ENCODE assay signal across 8 cellular contexts in the genomic region with DNA sequence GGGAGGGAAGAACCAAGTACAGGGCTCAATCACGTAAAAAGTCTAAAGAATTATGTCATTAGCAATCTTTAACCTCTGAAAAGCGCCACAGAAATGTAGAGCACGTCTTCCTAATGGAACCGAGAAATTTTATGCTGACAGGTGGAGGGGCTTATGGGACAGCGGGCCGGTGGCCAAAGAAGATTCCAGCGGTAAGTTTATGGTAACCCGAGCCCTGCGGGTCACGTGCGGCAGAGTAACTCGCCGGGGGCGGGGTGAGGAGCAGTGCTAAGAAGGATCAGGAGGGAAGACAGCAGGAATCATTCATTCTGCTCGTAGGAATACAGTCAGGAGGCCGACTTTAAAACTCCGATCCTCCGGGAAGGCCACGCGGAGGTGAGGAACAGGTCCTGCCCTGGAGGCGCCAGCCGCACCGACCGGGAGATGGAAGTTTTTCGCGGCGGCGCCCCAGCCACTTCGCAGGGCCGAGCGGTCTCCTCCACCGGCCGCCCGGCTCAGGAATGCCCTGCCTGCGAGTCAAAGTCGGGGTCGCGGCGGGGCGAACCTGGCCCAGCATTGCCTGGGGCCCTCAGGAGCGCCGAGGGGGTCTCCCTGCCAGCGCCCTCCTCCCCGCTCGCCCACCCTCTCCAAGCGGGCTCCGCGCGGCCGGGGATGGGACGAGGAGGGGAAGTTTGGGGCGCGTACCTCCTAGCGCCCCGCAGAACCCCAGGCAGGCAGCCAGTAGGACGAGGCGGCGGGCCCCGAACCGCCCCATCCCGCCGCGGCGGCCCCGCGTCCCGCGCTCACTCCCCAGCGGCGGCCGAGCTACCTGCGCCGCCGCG.
DNase-seq lines count a peak whose midpoint lies in the region; ATAC-seq and TF ChIP-seq lines count a peak whose summit lies in the region.

No MANE protein-coding gene starts in this region.

- H3K9me2 ChIP-seq in Karpas-422 (replicated peaks; ENCODE audit: insufficient read depth, low read length), result no peaks in the 10 kb centered on the region

- H3K4me3 Mint-ChIP-seq in naive B cell, result peak overlapping the region; percentile 67 to 96 (median 90)

- DNase-seq in CD1c-positive myeloid dendritic cell (ENCODE audit: extremely low spot score) (peak; percentile 9), RWPE2 (ENCODE audit: low spot score) (no peak), fibroblast of lung (ENCODE audit: low read depth in 2 of 2) (peak; percentile 56 to 74), naive B cell (no peak), Ammon's horn (ENCODE audit: low spot score) (no peak), SHP77 (lab: John Stamatoyannopoulos, UW) (no peak), Karpas-422 (no peak), GM13976 (ENCODE audit: low spot score) (no peak)

- H3K4me3 ChIP-seq in RWPE2 (ENCODE audit: severe bottlenecking), result peak overlapping the region; percentile 27
- peak overlapping the region; percentile 39 to 65 (median 50) for H3K4me3 ChIP-seq in fibroblast of lung (replicated peaks in 1 of 4; ENCODE audit: control extremely low read depth in 1 of 4, insufficient read depth in 1 of 4, low read depth in 3 of 4, low read length in 4 of 4)
- no peak overlapping the region for H3K4me3 ChIP-seq in Karpas-422 (ENCODE audit: low read length)

- H3K9ac ChIP-seq in fibroblast of lung (ENCODE audit: insufficient read depth, low read length) (peak overlapping the region; percentile 36), Karpas-422 (ENCODE audit: low read length) (no peak overlapping the region)

- H3K4me1 Mint-ChIP-seq in naive B cell, result peaks cover 9 to 16% (median 13%) of the 10 kb centered on the region in 3 donors

- H3K27me3 Mint-ChIP-seq in naive B cell, result peaks cover 64 to 76% (median 66%) of the 10 kb centered on the region in 3 donors

- H3K9me3 ChIP-seq in RWPE2 (ENCODE audit: severe bottlenecking), result no peaks in the 10 kb centered on the region
- no peaks in the 10 kb centered on the region for H3K9me3 ChIP-seq in fibroblast of lung (ENCODE audit: control insufficient read depth, insufficient read depth, low read depth, low read length)
- H3K9me3 ChIP-seq in Karpas-422 (ENCODE audit: low read length), result no peaks in the 10 kb centered on the region

- in situ Hi-C loops in GM13976 (cut with MboI; ENCODE audit: low sequenced_read_pairs, unreplicated experiment), result no loop called here

- H3K36me3 Mint-ChIP-seq in naive B cell, result peaks cover 4 to 10% of the 10 kb centered on the region in 2 donors

- H2AFZ ChIP-seq in fibroblast of lung (ENCODE audit: low read length), result peak overlapping the region; percentile 70
- H2AFZ ChIP-seq in Karpas-422 (ENCODE audit: low read length), result no peak overlapping the region

- H3K36me3 ChIP-seq in RWPE2 (ENCODE audit: low read depth) (no peaks in the 10 kb centered on the region), fibroblast of lung (ENCODE audit: control insufficient read depth, insufficient read depth, low read length) (no peaks in the 10 kb centered on the region), Karpas-422 (ENCODE audit: insufficient read depth, low read length) (no peaks in the 10 kb centered on the region)

- peaks cover 3% of the 10 kb centered on the region for H3K27me3 ChIP-seq in RWPE2 (ENCODE audit: insufficient read depth, poor library complexity, severe bottlenecking)
- H3K27me3 ChIP-seq in fibroblast of lung (ENCODE audit: control insufficient read depth, insufficient read depth, low read length), result peaks cover 2% of the 10 kb centered on the region
- H3K27me3 ChIP-seq in Karpas-422 (ENCODE audit: low read length), result no peaks in the 10 kb centered on the region

- peak; percentile 74 for ATAC-seq in RWPE2 (ENCODE audit: low read depth)
- peak; percentile 67 to 77 for ATAC-seq in naive B cell (ENCODE audit: low read depth in 2 of 2)

- no peaks in the 10 kb centered on the region for H4K20me1 ChIP-seq in fibroblast of lung (ENCODE audit: control insufficient read depth, extremely low read depth, insufficient read depth, low read length)
- H4K20me1 ChIP-seq in Karpas-422 (ENCODE audit: insufficient read depth, low read depth, low read length), result no peaks in the 10 kb centered on the region

- H3K27ac Mint-ChIP-seq in naive B cell, result peak overlapping the region in 2 of 6 donors; percentile 24 to 88

- H3K27ac ChIP-seq in RWPE2 (ENCODE audit: poor library complexity, severe bottlenecking) (no peak overlapping the region), fibroblast of lung (ENCODE audit: insufficient read depth, low read length) (no peak overlapping the region), Karpas-422 (ENCODE audit: low read length) (no peak overlapping the region)

- no peaks in the 10 kb centered on the region for H3K79me2 ChIP-seq in fibroblast of lung (ENCODE audit: control insufficient read depth, insufficient read depth, low read length)
- H3K79me2 ChIP-seq in Karpas-422 (ENCODE audit: low read length), result no peaks in the 10 kb centered on the region

- peaks cover 0 to 2% (median 0%) of the 10 kb centered on the region in 7 donors for H3K9me3 Mint-ChIP-seq in naive B cell

- peaks cover 19% of the 10 kb centered on the region for H3K4me1 ChIP-seq in RWPE2 (ENCODE audit: insufficient read depth, poor library complexity, severe bottlenecking)
- H3K4me1 ChIP-seq in fibroblast of lung (ENCODE audit: control insufficient read depth, extremely low read depth, insufficient read depth, low read length), result peaks cover 4% of the 10 kb centered on the region
- H3K4me1 ChIP-seq in Karpas-422 (ENCODE audit: low read length), result peaks cover 21% of the 10 kb centered on the region

- no peak for TF ChIP-seq CTCF in RWPE2 (IDR thresholded peaks at IDR 0.05; ENCODE audit: poor library complexity, severe bottlenecking)
- TF ChIP-seq CTCF in fibroblast of lung (conservative IDR thresholded peaks at IDR 0.05 in 1 of 2, IDR thresholded peaks at IDR 0.05 in 1 of 2; ENCODE audit: low read depth in 1 of 2, low read length in 2 of 2), result no peak
- no peak for TF ChIP-seq CTCF in GM13976 (IDR thresholded peaks at IDR 0.05; ENCODE audit: borderline replicate concordance, control extremely low read depth, extremely low read depth, insufficient read depth, missing control alignments)

- H3K4me2 ChIP-seq in fibroblast of lung (ENCODE audit: extremely low read depth, insufficient read depth, low read length), result peak overlapping the region; percentile 84
- H3K4me2 ChIP-seq in Karpas-422 (ENCODE audit: low read depth, low read length, poor library complexity, severe bottlenecking), result no peak overlapping the region

Comparison
In these comparisons a context has a peak if more than half of its experiments do, and no peak if none do; other contexts are left out.
1. DNase-seq: peak in CD1c-positive myeloid dendritic cell (single experiment) and fibroblast of lung (2 of 2); none in RWPE2 (single experiment), naive B cell (single experiment), Ammon's horn (single experiment), SHP77 (0 of 2), Karpas-422 (single experiment) and GM13976 (single experiment).